In the genomic region with DNA sequence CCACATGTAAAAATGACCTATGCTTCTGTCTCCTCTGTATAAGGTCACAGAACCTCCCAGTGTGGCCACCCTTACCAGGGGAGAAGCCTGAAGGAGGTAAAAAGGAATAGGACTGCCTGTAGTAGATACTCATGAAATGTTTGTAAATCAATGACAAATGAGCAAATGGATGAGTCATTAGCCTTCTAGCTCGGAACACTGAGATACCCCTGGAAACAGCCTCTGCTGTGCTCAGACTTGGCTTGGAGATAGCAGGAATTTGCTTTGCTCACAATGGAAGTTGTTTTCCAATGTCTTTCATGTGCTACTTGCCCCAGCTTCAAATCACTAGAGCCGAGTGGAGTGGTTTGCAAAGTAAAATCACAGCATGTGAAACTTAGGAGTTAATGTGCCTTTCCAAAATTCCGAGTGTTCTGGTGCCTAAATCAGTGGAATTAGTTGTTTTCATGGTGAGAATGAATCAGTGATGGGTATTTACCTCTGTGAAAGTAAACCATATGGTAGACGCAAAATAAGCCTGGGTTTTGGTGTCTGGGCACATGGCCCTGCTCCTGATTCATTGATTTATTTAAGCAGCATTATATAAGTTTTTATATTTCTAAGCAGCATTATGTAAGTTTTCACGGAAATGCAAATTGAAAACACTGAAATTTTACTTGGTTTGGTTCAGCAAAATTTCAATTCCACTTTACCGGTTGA, we compare ENCODE assay signal across 13 cellular contexts.
DNase-seq lines count a peak whose midpoint lies in the region; ATAC-seq, FAIRE-seq and TF ChIP-seq lines count a peak whose summit lies in the region.
"Had no signal": no experiment of that assay in that cellular context is flagged by ENCODE, and none has a peak within 500 bp of the region (broad histone marks: within the 10 kb centered on the region; RNA-seq: fewer than 3 reads in every experiment).

No MANE protein-coding gene starts in this region.

- no peaks in the 10 kb centered on the region for H3K9me3 ChIP-seq in CD4-positive, alpha-beta T cell (ENCODE audit: control insufficient read depth, low read length)
- no peaks in the 10 kb centered on the region for H3K9me3 ChIP-seq in ascending aorta

- H3K36me3 Mint-ChIP-seq in CD4-positive, alpha-beta T cell (ENCODE audit: low read depth) = no peaks in the 10 kb centered on the region

- no peaks in the 10 kb centered on the region for H3K4me1 Mint-ChIP-seq in CD4-positive, alpha-beta T cell (ENCODE audit: low read depth)

- H3K27me3 Mint-ChIP-seq in CD4-positive, alpha-beta T cell = peaks cover 4% of the 10 kb centered on the region

- H3K27me3 ChIP-seq in bronchial epithelial cell (ENCODE audit: control insufficient read depth, insufficient read depth, low read length) (no peaks in the 10 kb centered on the region), ascending aorta (no peaks in the 10 kb centered on the region)
- peaks cover 6% of the 10 kb centered on the region for H3K27me3 ChIP-seq in CD4-positive, alpha-beta T cell (ENCODE audit: control insufficient read depth, insufficient read depth, low read length)

- no peak overlapping the region for H3K4me3 Mint-ChIP-seq in CD4-positive, alpha-beta T cell

- TF ChIP-seq CTCF in bronchial epithelial cell (IDR thresholded peaks at IDR 0.05; ENCODE audit: insufficient read depth, low read length, severe bottlenecking) (no peak), ascending aorta (IDR thresholded peaks at IDR 0.05) (no peak)
- TF ChIP-seq CTCF in CD4-positive, alpha-beta T cell (IDR thresholded peaks at IDR 0.05) = no peak

- CTCF ChIA-PET in CD4-positive, alpha-beta T cell (lab: Charles Lee) = interaction anchor here (1.2 kb wide), 2 partner anchors 10 to 12 kb away, joined by 3 to 5 read pairs; no protein-coding TSS in a partner anchor

- no peaks in the 10 kb centered on the region for H3K9me3 Mint-ChIP-seq in CD4-positive, alpha-beta T cell

- no peak overlapping the region for H3K27ac Mint-ChIP-seq in CD4-positive, alpha-beta T cell

- no peak overlapping the region for H3K27ac ChIP-seq in CD4-positive, alpha-beta T cell (ENCODE audit: low read depth, low read length)
- no peak overlapping the region for H3K27ac ChIP-seq in ascending aorta

- no peak for ATAC-seq in CD4-positive, alpha-beta T cell (ENCODE audit: poor library complexity)

- no peak overlapping the region for H3K4me3 ChIP-seq in bronchial epithelial cell (ENCODE audit: low read depth, low read length)
- no peak overlapping the region for H3K4me3 ChIP-seq in ascending aorta

- POLR2A ChIA-PET in CD4-positive, alpha-beta T cell (lab: Charles Lee) = no interaction called here

- H3K4me1 ChIP-seq in ascending aorta = peaks cover 0 to under 1% of the 10 kb centered on the region in 2 donors

- intact Hi-C loops in CD4-positive, alpha-beta T cell (cut with DNase I, micrococcal nuclease) = no loop called here
- intact Hi-C loops in ascending aorta (cut with DNase I) = no loop called here

- FAIRE-seq in HTR-8/SVneo (lab: Jason Lieb, UNC) = peak; percentile 38
- peak; percentile 28 for FAIRE-seq in bronchial epithelial cell (lab: Jason Lieb, UNC)
- FAIRE-seq: urothelium cell line had no signal

- H3K36me3 ChIP-seq in bronchial epithelial cell (ENCODE audit: control insufficient read depth, insufficient read depth, low read length) (no peaks in the 10 kb centered on the region), ascending aorta (no peaks in the 10 kb centered on the region)

- DNase-seq in A172 (ENCODE audit: low spot score) = peak; percentile 14
- no peak for DNase-seq in HTR-8/SVneo (ENCODE audit: insufficient read length, low spot score)
- DNase-seq in bronchial epithelial cell (ENCODE audit: low read depth) = peak; percentile 71
- DNase-seq in inferior parietal cortex (ENCODE audit: extremely low spot score) = peak; percentile 61
- no peak for DNase-seq in cerebellum (ENCODE audit: low spot score)
- DNase-seq in occipital lobe (lab: John Stamatoyannopoulos, UW) = no peak
- DNase-seq in CD4-positive, alpha-beta T cell = no peak
- no peak for DNase-seq in ascending aorta (ENCODE audit: low spot score in 2 of 2)
- DNase-seq: activated T-cell treated with anti-CD3 and anti-CD28 coated beads for 4 hours; Kasumi-1; NCI-H2107; stimulated activated CD4-positive, alpha-beta T cell treated with anti-CD3 and anti-CD28 coated beads, Interleukin-2, amount 100 ng/mL, for 24 hours had no signal

Comparison
In these comparisons a context has a peak if more than half of its experiments do, and no peak if none do; other contexts are left out.
1. DNase-seq: peak in A172 (single experiment), bronchial epithelial cell (single experiment) and inferior parietal cortex (single experiment); none in HTR-8/SVneo (single experiment), cerebellum (single experiment), occipital lobe (single experiment), CD4-positive, alpha-beta T cell (0 of 10) and ascending aorta (0 of 2).